36 cellular contexts compared by ENCODE assay signal in genomic region chr18:61295153-61295552, GRCh38. TPM values are rescaled to one million over a fixed set of nuclear protein-coding genes. Genes with fewer than 3 reads are reported as not detected.
DNase-seq lines count a peak whose midpoint lies in the region; ATAC-seq, FAIRE-seq and TF ChIP-seq lines count a peak whose summit lies in the region.
"Had no signal": no experiment of that assay in that cellular context is flagged by ENCODE, and none has a peak within 500 bp of the region (broad histone marks: within the 10 kb centered on the region; RNA-seq: fewer than 3 reads in every experiment).

No MANE protein-coding gene starts in this region.

- no peaks in the 10 kb centered on the region for H4K20me1 ChIP-seq in HepG2 (ENCODE audit: insufficient read depth, low read length)
- no peaks in the 10 kb centered on the region for H4K20me1 ChIP-seq in IMR-90 (ENCODE audit: insufficient read depth, low read length)
- H4K20me1 ChIP-seq: BLaER1; BLaER1 treated with 17β-estradiol and CSF1 and Interleukin-3, amounts not matched to agents 10 nM and 100 nM had no signal

- H3K14ac ChIP-seq in IMR-90 (replicated peaks; ENCODE audit: low read depth, low read length): no peak overlapping the region

- FAIRE-seq in HepG2 (lab: Jason Lieb, UNC) (no peak), A549 (lab: Jason Lieb, UNC) (no peak)
- FAIRE-seq: A204.1 had no signal

- POLR2A ChIA-PET in HepG2 (lab: Yijun Ruan, JAX): no interaction called here
- POLR2A ChIA-PET in A549 (lab: Yijun Ruan, JAX): no interaction called here
- POLR2A ChIA-PET in IMR-90 (lab: Charles Lee; ENCODE audit: unreplicated experiment): no interaction called here

- H3K4ac ChIP-seq in IMR-90 (ENCODE audit: low read depth, low read length): no peak overlapping the region

- H3K18ac ChIP-seq in IMR-90 (ENCODE audit: low read depth, low read length): no peak overlapping the region

- no peak overlapping the region for H2AK5ac ChIP-seq in IMR-90 (ENCODE audit: low read depth, low read length)

- no peak for DNase-seq in HepG2 (ENCODE audit: low spot score)
- no peak for DNase-seq in right lobe of liver
- no peak for DNase-seq in A549 (ENCODE audit: low read depth in 1 of 2, low spot score in 1 of 2)
- no peak for DNase-seq in IMR-90
- no peak for DNase-seq in GM19238 (ENCODE audit: insufficient read length, low spot score)
- no peak for DNase-seq in activated gamma-delta T cell treated with Interleukin-2 at 50 U/mL for 16 hours
- DNase-seq: 8988T; ACHN; AML-193; BE2C; C1 segment of cervical spinal cord; Caco-2; Calu3; CD4-positive, alpha-beta memory T cell; CD4-positive, alpha-beta T cell; CD4-positive, CD25-positive, alpha-beta regulatory T cell; CD8-positive, alpha-beta memory T cell; CD8-positive, alpha-beta T cell; COR-L47; DMS 273 treated with DMSO at 0.1 percent for 48 hours; DMS153; DMS53; DMS79; DMS79 treated with DMSO at 0.1 percent for 48 hours; DND-41; EL had no signal

- intact Hi-C loops in HepG2 (cut with micrococcal nuclease; ENCODE audit: unreplicated experiment) (no loop called here), right lobe of liver (cut with DNase I) (no loop called here), IMR-90 (cut with micrococcal nuclease) (no loop called here)

- BruUV-seq in HepG2 (replicated peaks; lab: Mats Ljungman, UMichigan) (no TSS peak), IMR-90 (replicated peaks; lab: Mats Ljungman, UMichigan) (no TSS peak)

- H2BK5ac ChIP-seq in IMR-90 (ENCODE audit: low read depth, low read length, poor library complexity, severe bottlenecking): no peak overlapping the region

- TF ChIP-seq CTCF in HepG2 (CRISPR knock-in tag; IDR thresholded peaks at IDR 0.05) (no peak), right lobe of liver (IDR thresholded peaks at IDR 0.05) (no peak), A549 (IDR thresholded peaks at IDR 0.05) (no peak), IMR-90 (conservative IDR thresholded peaks at IDR 0.05; ENCODE audit: low read depth, low read length) (no peak)

- H3K4me1 ChIP-seq in HepG2 (ENCODE audit: insufficient read depth, low read length) (no peaks in the 10 kb centered on the region), right lobe of liver (no peaks in the 10 kb centered on the region), A549 (no peaks in the 10 kb centered on the region), IMR-90 (ENCODE audit: control insufficient read depth, insufficient read depth, low read length) (no peaks in the 10 kb centered on the region)
- H3K4me1 ChIP-seq: BE2C, BLaER1, Caco-2 had no signal

- TF ChIP-seq RAD21 in HepG2 (CRISPR knock-in tag; IDR thresholded peaks at IDR 0.05) (no peak), A549 (conservative IDR thresholded peaks at IDR 0.05 in 1 of 2, IDR thresholded peaks at IDR 0.05 in 1 of 2) (no peak), IMR-90 (IDR thresholded peaks at IDR 0.05; ENCODE audit: low read length) (no peak)

- H3K4me2 ChIP-seq in HepG2 (ENCODE audit: low read depth, low read length) (no peak overlapping the region), A549 (no peak overlapping the region), IMR-90 (ENCODE audit: low read depth, low read length) (no peak overlapping the region)
- H3K4me2 ChIP-seq: BLaER1; BLaER1 treated with 17β-estradiol and CSF1 and Interleukin-3, amounts not matched to agents 10 nM and 100 nM had no signal

- H3K4me3 ChIP-seq in HepG2 (replicated peaks in 1 of 3; ENCODE audit: insufficient read depth in 1 of 3, low read depth in 2 of 3, low read length in 3 of 3) (no peak overlapping the region), right lobe of liver (no peak overlapping the region), A549 (no peak overlapping the region), IMR-90 (ENCODE audit: insufficient read depth, low read depth, low read length) (no peak overlapping the region)
- H3K4me3 ChIP-seq: BLaER1; BLaER1 treated with 17β-estradiol and CSF1 and Interleukin-3, amounts not matched to agents 10 nM and 100 nM had no signal

- no peak overlapping the region for H2AK9ac ChIP-seq in IMR-90 (replicated peaks; ENCODE audit: low read depth, low read length, poor library complexity)

- CTCF ChIA-PET in HepG2 (lab: Yijun Ruan, JAX; ENCODE audit: low intra/inter-chr PET ratio, low total read pairs) (no interaction called here), A549 (lab: Yijun Ruan, JAX) (no interaction called here), IMR-90 (lab: Yijun Ruan, JAX) (no interaction called here)

- H3K23ac ChIP-seq in IMR-90 (ENCODE audit: low read depth, low read length): no peak overlapping the region

- no peaks in the 10 kb centered on the region for H3K9me3 ChIP-seq in HepG2 (ENCODE audit: low read length)
- H3K9me3 ChIP-seq in right lobe of liver: no peaks in the 10 kb centered on the region
- H3K9me3 ChIP-seq in A549: no peaks in the 10 kb centered on the region
- H3K9me3 ChIP-seq in IMR-90 (ENCODE audit: control insufficient read depth, insufficient read depth, low read length): no peaks in the 10 kb centered on the region
- H3K9me3 ChIP-seq: BE2C, BLaER1, Caco-2 had no signal

- no peaks in the 10 kb centered on the region for H3K36me3 ChIP-seq in HepG2 (replicated peaks in 1 of 2; ENCODE audit: control insufficient read depth in 1 of 2, insufficient read depth in 2 of 2, low read length in 2 of 2)
- H3K36me3 ChIP-seq in right lobe of liver: no peaks in the 10 kb centered on the region
- H3K36me3 ChIP-seq in IMR-90 (ENCODE audit: control insufficient read depth, insufficient read depth, low read length): no peaks in the 10 kb centered on the region
- H3K36me3 ChIP-seq: BE2C; BLaER1; BLaER1 treated with 17β-estradiol and CSF1 and Interleukin-3, amounts not matched to agents 10 nM and 100 nM had no signal

- H4K91ac ChIP-seq in IMR-90 (ENCODE audit: insufficient read depth, low read depth, low read length): no peak overlapping the region

- no peak overlapping the region for H2BK20ac ChIP-seq in IMR-90 (ENCODE audit: low read depth, low read length)

- H3K79me1 ChIP-seq in IMR-90 (ENCODE audit: low read depth in 1 of 2, low read length in 2 of 2): no peaks in the 10 kb centered on the region

- ATAC-seq in HepG2 (no peak), right lobe of liver (no peak), A549 (no peak), IMR-90 (ENCODE audit: low read depth) (no peak)
- ATAC-seq: CD8-positive, alpha-beta T cell had no signal

- H3K56ac ChIP-seq in IMR-90 (ENCODE audit: extremely low read depth, insufficient read depth, low read length): no peak overlapping the region

- H3K27me3 ChIP-seq in HepG2 (ENCODE audit: control insufficient read depth in 1 of 2, insufficient read depth in 2 of 2, low read length in 2 of 2) (no peaks in the 10 kb centered on the region), right lobe of liver (no peaks in the 10 kb centered on the region), IMR-90 (ENCODE audit: control insufficient read depth, insufficient read depth, low read length) (no peaks in the 10 kb centered on the region)
- H3K27me3 ChIP-seq: BE2C; BLaER1; BLaER1 treated with 17β-estradiol and CSF1 and Interleukin-3, amounts not matched to agents 10 nM and 100 nM had no signal

- no peaks in the 10 kb centered on the region for H3K9me1 ChIP-seq in IMR-90 (ENCODE audit: insufficient read depth, low read length)

- no peaks in the 10 kb centered on the region for H3K79me2 ChIP-seq in HepG2 (ENCODE audit: insufficient read depth, low read length)

- H2BK15ac ChIP-seq in IMR-90 (ENCODE audit: low read depth, low read length): no peak overlapping the region

- H3K9ac ChIP-seq in HepG2 (ENCODE audit: insufficient read depth, low read depth, low read length): no peak overlapping the region
- H3K9ac ChIP-seq in IMR-90 (ENCODE audit: low read depth, low read length): no peak overlapping the region
- H3K9ac ChIP-seq: BLaER1; BLaER1 treated with 17β-estradiol and CSF1 and Interleukin-3, amounts not matched to agents 10 nM and 100 nM had no signal

- 0% methylated on average over 1 of the region's 1 CpG for WGBS in HepG2 (ENCODE audit: low lambda C conversion rate)
- 60% methylated on average over 1 of the region's 1 CpG for WGBS in right lobe of liver (ENCODE audit: insufficient coverage, low coverage, low lambda C conversion rate, missing lambda C conversion rate)
- 4% methylated on average over 1 of the region's 1 CpG for WGBS in A549 (ENCODE audit: missing lambda C conversion rate)
- no CpG with 5 or more reads among the region's 1 CpG for WGBS in IMR-90 (ENCODE audit: extremely low coverage in 2 of 2, insufficient read length in 1 of 2), 2 experiments

- no peak for TF ChIP-seq EP300 in HepG2 (IDR thresholded peaks at IDR 0.05; ENCODE audit: low read depth in 2 of 2, low read length in 2 of 2)
- no peak for TF ChIP-seq EP300 in HepG2 (CRISPR knock-in tag; IDR thresholded peaks at IDR 0.05; ENCODE audit: borderline replicate concordance)
- TF ChIP-seq EP300 in A549 (IDR thresholded peaks at IDR 0.05): no peak

- TF ChIP-seq POLR2A in HepG2 (IDR thresholded peaks at IDR 0.05; ENCODE audit: insufficient read depth in 1 of 2, low read depth in 2 of 2, low read length in 2 of 2): no peak
- no peak for TF ChIP-seq POLR2A in right lobe of liver (IDR thresholded peaks at IDR 0.05)
- TF ChIP-seq POLR2A in A549 (IDR thresholded peaks at IDR 0.05; ENCODE audit: low read length): no peak
- no peak for TF ChIP-seq POLR2A in IMR-90 (IDR thresholded peaks at IDR 0.05; ENCODE audit: low read depth, low read length)

- H2BK120ac ChIP-seq in IMR-90 (ENCODE audit: low read depth, low read length): no peak overlapping the region

- dilution Hi-C loops in IMR-90 (cut with HindIII; ENCODE audit: low sequenced_read_pairs, unreplicated experiment): no loop called here

- H3K27ac ChIP-seq in HepG2 (ENCODE audit: extremely low read length, insufficient read depth, low read length) (no peak overlapping the region), right lobe of liver (no peak overlapping the region), A549 (no peak overlapping the region), IMR-90 (ENCODE audit: insufficient read depth, low read length) (no peak overlapping the region)
- H3K27ac ChIP-seq: 22Rv1; BLaER1; BLaER1 treated with 17β-estradiol and CSF1 and Interleukin-3, amounts not matched to agents 10 nM and 100 nM; C4-2B had no signal

- in situ Hi-C loops in HepG2 (cut with HindIII; ENCODE audit: extremely low pct_ligation_motif_present, low pct_unique_long_range_greater_than_20kb) (no loop called here), IMR-90 (cut with MboI; ENCODE audit: low sequenced_read_pairs) (no loop called here)

- H2AFZ ChIP-seq in HepG2 (ENCODE audit: low read length) (no peak overlapping the region), IMR-90 (replicated peaks; ENCODE audit: low read length, poor library complexity) (no peak overlapping the region)

- H4K8ac ChIP-seq in IMR-90 (ENCODE audit: low read depth in 2 of 2, low read length in 2 of 2): no peak overlapping the region

- H4K5ac ChIP-seq in IMR-90 (ENCODE audit: low read depth, low read length): no peak overlapping the region

RNA-seq across cellular contexts. Expression of gene CDH20, which starts 38.1 kb away (rescaled TPM):
- not detected in 2 replicates for total RNA-seq in HepG2 (2016; rRNA removed; fragmentation: Illumina TruSeq; extraction: Trizol)
- not detected in 2 replicates for total RNA-seq in HepG2 (2016; cell fraction: cytosol; rRNA removed; fragmentation: Illumina TruSeq; extraction: Trizol; ENCODE audit: low read depth)
- total RNA-seq in HepG2 (2016; cell fraction: insoluble cytoplasmic fraction; rRNA removed; fragmentation: Illumina TruSeq; extraction: Trizol): not detected in 2 replicates
- total RNA-seq in HepG2 (2016; cell fraction: membrane; rRNA removed; fragmentation: Illumina TruSeq; extraction: Trizol): not detected in 2 replicates
- not detected in 2 replicates for total RNA-seq in HepG2 (2016; cell fraction: nucleus; rRNA removed; fragmentation: Illumina TruSeq; extraction: Trizol)
- polyA plus RNA-seq in HepG2 (2011; rRNA removed): not detected in 2 replicates
- not detected in 2 replicates for polyA plus RNA-seq in HepG2 (2011; cell fraction: cytosol; rRNA removed)
- not detected in 2 replicates for polyA plus RNA-seq in HepG2 (2011; cell fraction: nucleus; rRNA removed)
- not detected in 2 replicates for polyA plus RNA-seq in HepG2 (2012)
- polyA plus RNA-seq in HepG2 (2016; cell fraction: cytosol; fragmentation: Illumina TruSeq; extraction: Trizol; ENCODE audit: low read depth): not detected in 2 replicates
- polyA plus RNA-seq in HepG2 (2016; cell fraction: insoluble cytoplasmic fraction; fragmentation: Illumina TruSeq; extraction: Trizol; ENCODE audit: low read depth): not detected in 2 replicates
- polyA plus RNA-seq in HepG2 (2016; cell fraction: membrane; fragmentation: Illumina TruSeq; extraction: Trizol; ENCODE audit: low read depth): not detected in 2 replicates
- polyA plus RNA-seq in HepG2 (2016; cell fraction: nucleus; fragmentation: Illumina TruSeq; extraction: Trizol; ENCODE audit: insufficient read depth, low read depth): not detected in 2 replicates
- not detected in 2 replicates for polyA minus RNA-seq in HepG2 (2011; rRNA and poly(A)+ RNA removed; ENCODE audit: low replicate concordance)
- not detected in 2 replicates for polyA minus RNA-seq in HepG2 (2011; cell fraction: cytosol; rRNA and poly(A)+ RNA removed)
- polyA minus RNA-seq in HepG2 (2011; cell fraction: nucleus; rRNA and poly(A)+ RNA removed): not detected in 2 replicates
- not detected for total RNA-seq in right lobe of liver
- not detected in 2 replicates for polyA plus RNA-seq in A549 (2011; rRNA removed)
- not detected in 2 replicates for polyA plus RNA-seq in A549 (2012; cell fraction: cytosol; rRNA removed)
- polyA plus RNA-seq in A549 (2012; cell fraction: nucleus; rRNA removed): not detected in 2 replicates
- not detected in 3 replicates for polyA plus RNA-seq in A549 (2017; fragmentation: RNase III; extraction: RNeasy Plus Mini Kit Qiagen cat#74134 plus additional on column Dnase treatment)
- polyA minus RNA-seq in A549 (2011; rRNA and poly(A)+ RNA removed): not detected in 2 replicates
- total RNA-seq in IMR-90 (2012; rRNA removed): not detected in 2 replicates
- polyA plus RNA-seq in IMR-90 (2012; rRNA removed): not detected in 2 replicates
- polyA plus RNA-seq in IMR-90 (2012; cell fraction: cytosol; rRNA removed): not detected in 2 replicates
- not detected in 2 replicates for polyA plus RNA-seq in IMR-90 (2012; cell fraction: nucleus; rRNA removed; ENCODE audit: low replicate concordance)
- total RNA-seq: A172; B cell; Caco-2; Calu3; CD4-positive, alpha-beta memory T cell; Daoy had no signal
- polyA plus RNA-seq: AG04450; CD14-positive monocyte; CD4-positive, alpha-beta memory T cell; CD8-positive, alpha-beta memory T cell had no signal
